In genomic region chr16:53022374-53022773, GRCh38 we compare ENCODE assay signal across 8 cellular contexts. TPM values are rescaled to one million over a fixed set of nuclear protein-coding genes. Genes with fewer than 3 reads are reported as not detected.
A peak's percentile ranks its signal among the peaks of the same experiment; 100 is the strongest.
DNase-seq lines count a peak whose midpoint lies in the region; ATAC-seq and TF ChIP-seq lines count a peak whose summit lies in the region.

No MANE protein-coding gene starts in this region.

- H3K79me2 ChIP-seq in DOHH2 (ENCODE audit: control insufficient read depth, low read length) = no peaks in the 10 kb centered on the region

- TF ChIP-seq CTCF in DOHH2 (IDR thresholded peaks at IDR 0.05; ENCODE audit: low read depth, low read length, poor library complexity, severe bottlenecking) (peak; percentile 65), liver (IDR thresholded peaks at IDR 0.05; ENCODE audit: low read depth, low read length, missing input control) (peak; percentile 51)

- no peaks in the 10 kb centered on the region for H3K36me3 Mint-ChIP-seq in naive thymus-derived CD4-positive, alpha-beta T cell

- no peaks in the 10 kb centered on the region for H3K9me2 ChIP-seq in DOHH2 (replicated peaks; ENCODE audit: control insufficient read depth, low read length)

- POLR2A ChIA-PET in naive thymus-derived CD4-positive, alpha-beta T cell (lab: Charles Lee) = no interaction called here

- 0 out of 2 replicates have a peak, but pooled peaks cover 3% of the 10 kb centered on the region for H3K27me3 ChIP-seq in DOHH2 (ENCODE audit: control insufficient read depth, low read length)
- H3K27me3 ChIP-seq in liver (ENCODE audit: control insufficient read depth in 4 of 4, insufficient read depth in 4 of 4, low read length in 3 of 4) = no peaks in the 10 kb centered on the region
- no peaks in the 10 kb centered on the region for H3K27me3 ChIP-seq in naive thymus-derived CD4-positive, alpha-beta T cell (ENCODE audit: control insufficient read depth in 2 of 2, insufficient read depth in 2 of 2, low read length in 2 of 2)

- H3K9ac ChIP-seq in liver (ENCODE audit: low read depth in 1 of 2, low read length in 2 of 2) = no peak overlapping the region

- peak; percentile 82 to 87 for TF ChIP-seq RAD21 in liver (IDR thresholded peaks at IDR 0.05)

- H3K4me1 Mint-ChIP-seq in naive thymus-derived CD4-positive, alpha-beta T cell = no peaks in the 10 kb centered on the region

- CTCF ChIA-PET in naive thymus-derived CD4-positive, alpha-beta T cell (lab: Charles Lee) = no interaction called here

- intact Hi-C loops in naive thymus-derived CD4-positive, alpha-beta T cell (cut with micrococcal nuclease) = loop anchor here in 1 of 2 donors (5.0 kb wide), 1 partner anchor 830 kb away; no protein-coding TSS in a partner anchor

- H3K27ac Mint-ChIP-seq in naive thymus-derived CD4-positive, alpha-beta T cell = no peak overlapping the region

- 8% methylated on average over 5 of the region's 5 CpGs for WGBS in liver

- no peak overlapping the region for H3K27ac ChIP-seq in DOHH2 (ENCODE audit: low read depth, low read length)
- H3K27ac ChIP-seq in liver (ENCODE audit: low read depth in 1 of 2, low read length in 2 of 2) = no peak overlapping the region
- no peak overlapping the region for H3K27ac ChIP-seq in naive thymus-derived CD4-positive, alpha-beta T cell (ENCODE audit: low read depth, low read length)

- H3K4me3 ChIP-seq in DOHH2 (ENCODE audit: low read length) (no peak overlapping the region), liver (ENCODE audit: low read depth in 1 of 3, low read length in 3 of 3) (no peak overlapping the region)
- no peak overlapping the region for H3K4me3 ChIP-seq in naive thymus-derived CD4-positive, alpha-beta T cell (ENCODE audit: low read length)

- H4K20me1 ChIP-seq in DOHH2 (ENCODE audit: control insufficient read depth, insufficient read depth, low read depth, low read length) = no peaks in the 10 kb centered on the region

- H3K4me1 ChIP-seq in DOHH2 (ENCODE audit: control insufficient read depth, low read length) = no peaks in the 10 kb centered on the region
- no peaks in the 10 kb centered on the region for H3K4me1 ChIP-seq in liver (ENCODE audit: control insufficient read depth in 4 of 4, insufficient read depth in 4 of 4, low read length in 3 of 4)
- no peaks in the 10 kb centered on the region for H3K4me1 ChIP-seq in naive thymus-derived CD4-positive, alpha-beta T cell (ENCODE audit: control insufficient read depth in 2 of 2, insufficient read depth in 2 of 2, low read length in 2 of 2)

- no peak overlapping the region for H3K4me3 Mint-ChIP-seq in naive thymus-derived CD4-positive, alpha-beta T cell

- no peaks in the 10 kb centered on the region for H3F3A ChIP-seq in DOHH2 (ENCODE audit: control insufficient read depth, insufficient read depth)

- H3K4me2 ChIP-seq in DOHH2 (ENCODE audit: low read length) = no peak overlapping the region

- peaks cover 0 to 5% (median 4%) of the 10 kb centered on the region in 5 donors for H3K27me3 Mint-ChIP-seq in naive thymus-derived CD4-positive, alpha-beta T cell

- peaks cover 0 to 4% (median 0%) of the 10 kb centered on the region in 11 donors for H3K9me3 Mint-ChIP-seq in naive thymus-derived CD4-positive, alpha-beta T cell

- H3K9me3 ChIP-seq in DOHH2 (ENCODE audit: control insufficient read depth, insufficient read depth, low read length) (no peaks in the 10 kb centered on the region), liver (ENCODE audit: control insufficient read depth in 4 of 4, low read length in 3 of 4) (no peaks in the 10 kb centered on the region)
- H3K9me3 ChIP-seq in naive thymus-derived CD4-positive, alpha-beta T cell (ENCODE audit: control insufficient read depth in 2 of 3, low read length in 3 of 3) = no peaks in the 10 kb centered on the region

- H3K36me3 ChIP-seq in DOHH2 (ENCODE audit: control insufficient read depth, low read length) (no peaks in the 10 kb centered on the region), liver (ENCODE audit: control insufficient read depth in 4 of 4, insufficient read depth in 3 of 4, low read depth in 1 of 4, low read length in 3 of 4) (no peaks in the 10 kb centered on the region)
- no peaks in the 10 kb centered on the region for H3K36me3 ChIP-seq in naive thymus-derived CD4-positive, alpha-beta T cell (ENCODE audit: control insufficient read depth in 2 of 3, insufficient read depth in 3 of 3, low read length in 3 of 3)

- DNase-seq in NCI-H526 treated with DMSO at 0.1 percent for 48 hours (lab: John Stamatoyannopoulos, UW) (peak; percentile 2), cerebellar cortex (ENCODE audit: low spot score) (peak; percentile 76)
- DNase-seq in naive thymus-derived CD4-positive, alpha-beta T cell = no peak

- ATAC-seq in HG02852 (IDR thresholded peaks at IDR 0.05; ENCODE audit: unreplicated experiment) (peak; percentile 47), GM21825 (IDR thresholded peaks at IDR 0.05; ENCODE audit: unreplicated experiment) (no peak), GM21423 (IDR thresholded peaks at IDR 0.05; ENCODE audit: unreplicated experiment) (no peak)
- ATAC-seq in naive thymus-derived CD4-positive, alpha-beta T cell = no peak

TF ChIP-seq in liver, 16 proteins besides CTCF, POLR2A, EP300 and RAD21:
- TF ChIP-seq FOXA2 (IDR thresholded peaks at IDR 0.05) (no peak), REST (IDR thresholded peaks at IDR 0.05) (no peak), GABPA (IDR thresholded peaks at IDR 0.05 in 1 of 2, conservative IDR thresholded peaks at IDR 0.05 in 1 of 2) (no peak), HNF4G (IDR thresholded peaks at IDR 0.05) (no peak), FOXA1 (IDR thresholded peaks at IDR 0.05) (no peak), YY1 (IDR thresholded peaks at IDR 0.05) (no peak), SP1 (IDR thresholded peaks at IDR 0.05) (no peak), RXRA (IDR thresholded peaks at IDR 0.05) (no peak), ZBTB33 (IDR thresholded peaks at IDR 0.05) (no peak), TAF1 (conservative IDR thresholded peaks at IDR 0.05) (no peak), EGR1 (IDR thresholded peaks at IDR 0.05; ENCODE audit: low read depth in 2 of 2) (no peak), MAX (IDR thresholded peaks at IDR 0.05) (no peak), JUND (IDR thresholded peaks at IDR 0.05) (no peak), HNF4A (conservative IDR thresholded peaks at IDR 0.05) (no peak)

RNA-seq across cellular contexts. Expression of gene CHD9NB, which starts 30.3 kb away (rescaled TPM):
- total RNA-seq in liver = under 1 TPM; 0.05 to 0.42 TPM
- polyA plus RNA-seq in liver = under 1 TPM in 1 of 2 donors, not detected in 1; 0.18 TPM
- under 1 TPM in 1 of 5 experiments, not detected in 4; 0.22 TPM for total RNA-seq in naive thymus-derived CD4-positive, alpha-beta T cell
- polyA plus RNA-seq in naive thymus-derived CD4-positive, alpha-beta T cell = not detected

RNA-seq across cellular contexts. Expression of gene CHD9, which starts 32.4 kb away (rescaled TPM):
- 10 to 100 TPM; 31.6 to 46.6 TPM for total RNA-seq in liver
- 10 to 100 TPM in 1 of 2 donors, 1 to 10 TPM in 1; 6.2 to 33.4 TPM for polyA plus RNA-seq in liver
- total RNA-seq in naive thymus-derived CD4-positive, alpha-beta T cell = 10 to 100 TPM; 23.8 to 46.4 (median 36.3) TPM
- polyA plus RNA-seq in naive thymus-derived CD4-positive, alpha-beta T cell = 10 to 100 TPM; 24.1 to 30.6 TPM

Comparison
In these comparisons a context has a peak if more than half of its experiments do, and no peak if none do; other contexts are left out.
1. DNase-seq: peak in NCI-H526 treated with DMSO at 0.1 percent for 48 hours (single experiment) and cerebellar cortex (single experiment); none in naive thymus-derived CD4-positive, alpha-beta T cell (0 of 9).